ENCODE assay signal across 8 cellular contexts in the genomic region with DNA sequence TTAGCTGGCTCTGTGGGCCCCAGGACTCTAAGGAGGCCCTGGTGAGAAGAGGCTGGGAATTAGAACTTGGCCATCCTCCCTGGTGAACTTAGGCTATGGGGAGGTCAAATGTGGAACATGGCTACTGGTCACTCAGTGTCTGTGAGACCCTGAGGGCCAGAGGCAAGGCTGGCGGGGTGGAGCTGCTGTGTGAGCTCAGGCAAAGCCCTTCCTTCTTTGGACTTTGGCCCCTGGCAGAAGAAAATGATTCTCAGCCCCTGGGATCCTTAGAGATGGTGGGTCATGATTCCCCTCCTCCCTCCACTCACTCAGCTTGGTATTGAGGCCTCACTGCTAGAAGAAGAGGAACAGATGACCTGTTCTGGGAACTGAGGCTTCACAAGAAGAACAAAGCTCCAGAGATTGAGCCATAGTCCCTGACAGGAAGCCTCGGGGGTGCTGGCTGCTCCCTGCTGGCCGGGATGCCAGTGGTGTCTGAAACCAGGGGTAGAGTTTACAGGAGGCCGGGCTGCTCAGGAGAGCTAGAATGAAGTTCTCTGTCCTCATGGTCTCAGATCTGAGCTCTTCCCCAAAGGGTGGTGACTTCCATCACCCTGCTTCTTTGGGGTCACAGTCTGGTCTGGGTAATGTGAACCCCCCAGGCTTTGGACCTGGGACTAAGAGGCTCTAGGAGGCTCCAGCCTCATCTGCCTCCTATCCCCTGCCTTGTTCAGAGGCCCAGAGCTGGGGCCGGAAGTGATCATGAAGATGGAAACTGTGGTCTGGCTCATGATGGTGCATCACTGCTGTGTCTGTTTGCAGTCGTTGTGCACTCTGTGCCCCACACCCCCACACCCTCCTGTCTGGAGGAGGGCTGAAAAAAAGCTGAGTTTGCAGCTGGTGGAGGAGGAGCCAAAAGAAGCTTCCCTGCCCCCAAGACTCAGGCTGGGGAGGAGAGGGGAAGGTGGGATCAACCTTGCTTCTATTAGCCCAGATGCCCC. TPM values are rescaled to one million over a fixed set of nuclear protein-coding genes. Genes with fewer than 3 reads are reported as not detected.
DNase-seq lines count a peak whose midpoint lies in the region; ATAC-seq and TF ChIP-seq lines count a peak whose summit lies in the region.

No MANE protein-coding gene starts in this region.

- peak; percentile 22 for ATAC-seq in HG03575 (IDR thresholded peaks at IDR 0.05; ENCODE audit: extremely low read depth, insufficient number of reproducible peaks, low FRiP score, unreplicated experiment)

- H3K36me3 ChIP-seq in mesendoderm (ENCODE audit: control insufficient read depth, insufficient read depth, low read length) (no peaks in the 10 kb centered on the region), BE2C (no peaks in the 10 kb centered on the region)

- H3K4me1 ChIP-seq in mesendoderm (ENCODE audit: control insufficient read depth, low read depth, low read length), result peaks cover 23% of the 10 kb centered on the region
- peaks cover 20% of the 10 kb centered on the region for H3K4me1 ChIP-seq in BE2C

- H3K27me3 ChIP-seq in mesendoderm (ENCODE audit: insufficient read depth, low read length, poor library complexity), result no peaks in the 10 kb centered on the region
- no peaks in the 10 kb centered on the region for H3K27me3 ChIP-seq in BE2C

- no peaks in the 10 kb centered on the region for H3K9me3 ChIP-seq in BE2C

- H2AK5ac ChIP-seq in mesendoderm (ENCODE audit: low read length), result peak overlapping the region; percentile 44

- no peaks in the 10 kb centered on the region for H3K79me2 ChIP-seq in mesendoderm (ENCODE audit: control insufficient read depth, insufficient read depth, low read length)

- H3K9ac ChIP-seq in mesendoderm (ENCODE audit: low read length), result peak overlapping the region; percentile 68

- H2BK5ac ChIP-seq in mesendoderm (ENCODE audit: low read length), result peak overlapping the region; percentile 82

- H3K27ac ChIP-seq in 22Rv1 (peak overlapping the region; percentile 94), mesendoderm (ENCODE audit: low read depth, low read length) (peak overlapping the region; percentile 96)

- peak overlapping the region; percentile 62 for H3K4ac ChIP-seq in mesendoderm (ENCODE audit: low read depth, low read length)

- H3K23ac ChIP-seq in mesendoderm (ENCODE audit: low read length), result peak overlapping the region; percentile 29

- H4K5ac ChIP-seq in mesendoderm (ENCODE audit: low read length), result no peak overlapping the region

- H2BK120ac ChIP-seq in mesendoderm (ENCODE audit: low read depth, low read length), result peak overlapping the region; percentile 46

- peak overlapping the region; percentile 23 for H3K18ac ChIP-seq in mesendoderm (ENCODE audit: low read length)

- H2BK15ac ChIP-seq in mesendoderm (replicated peaks; ENCODE audit: low read depth), result no peak overlapping the region

- DNase-seq in GM19240 (ENCODE audit: insufficient read length, low spot score), result peak; percentile 87
- peak; percentile 75 for DNase-seq in activated CD4-positive, CD25-positive, alpha-beta regulatory T cell treated with anti-CD3 and anti-CD28 coated beads, Interleukin-2, amount 50 U/mL, for 16 hours (ENCODE audit: low read depth, low spot score)
- DNase-seq in choroid plexus epithelial cell (ENCODE audit: low read depth), result peak; percentile 92
- DNase-seq in mesendoderm, result peak; percentile 66
- DNase-seq in stimulated activated CD8-positive, alpha-beta memory T cell treated with anti-CD3 and anti-CD28 coated beads, Interleukin-4, amount 100 ng/mL, for 4 hours (ENCODE audit: low read depth in 2 of 2, low spot score in 1 of 2), result peak; percentile 73 to 85
- no peak for DNase-seq in BE2C

- TF ChIP-seq CTCF in 22Rv1 (IDR thresholded peaks at IDR 0.05) (no peak), choroid plexus epithelial cell (conservative IDR thresholded peaks at IDR 0.05; ENCODE audit: low read depth, low read length) (peak; percentile 37), BE2C (IDR thresholded peaks at IDR 0.05; ENCODE audit: low read depth, low read length) (no peak)

- H3K4me3 ChIP-seq in choroid plexus epithelial cell (ENCODE audit: low read depth, low read length), result peak overlapping the region; percentile 53
- no peak overlapping the region for H3K4me3 ChIP-seq in mesendoderm (ENCODE audit: low read length)
- no peak overlapping the region for H3K4me3 ChIP-seq in BE2C (ENCODE audit: low read depth, low read length)

- peak overlapping the region; percentile 94 for H3K56ac ChIP-seq in mesendoderm (ENCODE audit: low read length)

- H3K4me2 ChIP-seq in mesendoderm (ENCODE audit: low read length), result no peak overlapping the region

- no peak overlapping the region for H4K8ac ChIP-seq in mesendoderm (ENCODE audit: low read depth, low read length)

- no CpG with 5 or more reads among the region's 6 CpGs for WGBS in mesendoderm (ENCODE audit: extremely low coverage, insufficient coverage, low lambda C conversion rate)

- H3K79me1 ChIP-seq in mesendoderm (ENCODE audit: low read length), result no peaks in the 10 kb centered on the region

RNA-seq across cellular contexts. Expression of gene BTBD19, which starts 0.9 kb away (rescaled TPM):
- polyA plus RNA-seq in mesendoderm (2013, experiment 1 of 2), result 0.95 TPM
- polyA plus RNA-seq in mesendoderm (2013, experiment 2 of 2), result 0.85 TPM
- 3.3 TPM for polyA plus RNA-seq in BE2C (2012; ENCODE audit: insufficient read depth, insufficient read length, low read depth)

RNA-seq across cellular contexts. Expression of gene DYNLT4, which starts 2.1 kb away (rescaled TPM):
- polyA plus RNA-seq in mesendoderm (2013, experiment 1 of 2), result not detected
- polyA plus RNA-seq in mesendoderm (2013, experiment 2 of 2), result not detected
- polyA plus RNA-seq in BE2C (2012; ENCODE audit: insufficient read depth, insufficient read length, low read depth), result not detected

RNA-seq across cellular contexts. Expression of gene PLK3, which starts 9.1 kb away (rescaled TPM):
- polyA plus RNA-seq in mesendoderm (2013, experiment 1 of 2), result 6.3 TPM
- polyA plus RNA-seq in mesendoderm (2013, experiment 2 of 2), result 6.2 TPM
- polyA plus RNA-seq in BE2C (2012; ENCODE audit: insufficient read depth, insufficient read length, low read depth), result 24.5 TPM

RNA-seq across cellular contexts. Expression of gene BEST4, which starts 21.3 kb away (rescaled TPM):
- 0.56 TPM for polyA plus RNA-seq in mesendoderm (2013, experiment 1 of 2)
- 0.55 TPM for polyA plus RNA-seq in mesendoderm (2013, experiment 2 of 2)
- polyA plus RNA-seq in BE2C (2012; ENCODE audit: insufficient read depth, insufficient read length, low read depth), result not detected

RNA-seq across cellular contexts. Expression of gene PTCH2, which starts 33.8 kb away (rescaled TPM):
- polyA plus RNA-seq in mesendoderm (2013, experiment 1 of 2), result 0.27 TPM
- polyA plus RNA-seq in mesendoderm (2013, experiment 2 of 2), result 0.25 TPM
- 0.45 TPM for polyA plus RNA-seq in BE2C (2012; ENCODE audit: insufficient read depth, insufficient read length, low read depth)
